In the genomic region with DNA sequence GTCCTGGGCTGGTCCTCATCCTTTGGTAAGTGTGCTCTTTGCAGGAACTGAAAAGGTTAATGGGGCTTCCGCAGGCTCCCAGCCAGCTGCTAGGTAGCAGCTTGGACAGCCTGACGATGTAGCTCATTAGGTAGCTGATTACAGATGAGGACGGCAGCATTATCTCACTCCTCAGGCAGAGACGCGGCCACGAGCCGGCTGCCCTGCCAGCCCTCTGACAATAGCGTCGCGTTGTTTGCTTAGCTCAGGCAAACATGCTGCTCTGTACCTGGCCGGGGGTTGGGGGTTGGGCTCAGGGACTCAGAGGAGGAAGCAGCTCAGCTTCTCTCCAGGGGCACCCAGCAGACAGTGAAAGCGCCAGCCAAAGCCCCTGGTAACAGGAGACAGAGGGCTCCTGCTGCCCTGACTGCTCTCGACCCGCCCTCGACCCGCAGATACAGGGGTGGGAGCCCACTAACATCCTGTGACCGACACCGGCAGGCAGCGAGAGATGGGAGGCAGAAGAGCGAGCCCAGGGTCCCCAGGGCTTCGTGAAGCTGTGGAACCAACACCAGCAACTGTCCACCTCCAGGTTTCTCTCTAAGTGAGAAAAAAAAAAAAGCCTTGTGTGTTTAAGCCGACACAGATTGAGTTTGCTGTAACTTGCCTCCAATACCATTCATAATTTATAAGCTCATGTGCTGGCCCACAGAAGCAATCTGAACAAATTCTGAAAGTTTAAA, we compare ENCODE assay signal across 1 cellular context.
A peak's percentile ranks its signal among the peaks of the same experiment; 100 is the strongest.
TF ChIP-seq lines count a peak whose summit lies in the region.

No MANE protein-coding gene starts in this region.

TF ChIP-seq in HepG2, 621 proteins besides CTCF, POLR2A, EP300 and RAD21 (continued from another document and continues in another):
- TF ChIP-seq CSRNP1 (CRISPR knock-in tag; IDR thresholded peaks at IDR 0.05) = no peak
- peak; percentile 64; the same call in 1 of the 2 replicates for TF ChIP-seq ZNF609 (CRISPR knock-in tag; IDR thresholded peaks at IDR 0.05; ENCODE audit: borderline replicate concordance)
- peak; percentile 84 for TF ChIP-seq MYC (CRISPR knock-in tag; IDR thresholded peaks at IDR 0.05; ENCODE audit: borderline replicate concordance)
- 0 out of 2 replicates have a peak, but pooled peaks have one; percentile 46 for TF ChIP-seq IRF9 (CRISPR knock-in tag; IDR thresholded peaks at IDR 0.05; ENCODE audit: borderline replicate concordance)
- 0 out of 2 replicates have a peak, but pooled peaks have one; percentile 38 for TF ChIP-seq ZSCAN21 (CRISPR knock-in tag; IDR thresholded peaks at IDR 0.05; ENCODE audit: borderline replicate concordance)
- TF ChIP-seq CENPX (CRISPR knock-in tag; IDR thresholded peaks at IDR 0.05) = no peak
- peak; percentile 32; the same call in 1 of the 2 replicates for TF ChIP-seq ZSCAN25 (CRISPR knock-in tag; IDR thresholded peaks at IDR 0.05)
- no peak for TF ChIP-seq ZNF672 (CRISPR knock-in tag; IDR thresholded peaks at IDR 0.05)
- no peak for TF ChIP-seq NFIC (IDR thresholded peaks at IDR 0.05; ENCODE audit: low read length)
- TF ChIP-seq ZNF768 (CRISPR knock-in tag; IDR thresholded peaks at IDR 0.05) = peak; percentile 62; the same call in 1 of the 2 replicates
- peak; percentile 76 for TF ChIP-seq HOXA3 (CRISPR knock-in tag; IDR thresholded peaks at IDR 0.05)
- TF ChIP-seq SIX1 (CRISPR knock-in tag; IDR thresholded peaks at IDR 0.05; ENCODE audit: borderline replicate concordance) = no peak
- no peak for TF ChIP-seq HNF4G (IDR thresholded peaks at IDR 0.05; ENCODE audit: borderline replicate concordance, low read depth, low read length)
- TF ChIP-seq HNF4G (CRISPR knock-in tag; IDR thresholded peaks at IDR 0.05; ENCODE audit: borderline replicate concordance, low read depth) = no peak
- peak; percentile 69; the same call in 1 of the 2 replicates for TF ChIP-seq TARDBP (CRISPR knock-in tag; IDR thresholded peaks at IDR 0.05)
- TF ChIP-seq ZNF354B (CRISPR knock-in tag; IDR thresholded peaks at IDR 0.05) = no peak
- TF ChIP-seq SOX13 (IDR thresholded peaks at IDR 0.05) = peak; percentile 71
- TF ChIP-seq SOX13 (CRISPR knock-in tag; conservative IDR thresholded peaks at IDR 0.05 in 1 of 2, IDR thresholded peaks at IDR 0.05 in 1 of 2) = peak in 1 of 2 experiments; percentile 86; a peak in 2 of 4 replicates
- no peak for TF ChIP-seq RBM22 (optimal IDR thresholded peaks at IDR 0.05; ENCODE audit: low read length)
- no peak for TF ChIP-seq DNMT1 (CRISPR knock-in tag; IDR thresholded peaks at IDR 0.05)
- peak; percentile 48 for TF ChIP-seq ZGPAT (CRISPR knock-in tag; IDR thresholded peaks at IDR 0.05)
- TF ChIP-seq, protein P1, sequence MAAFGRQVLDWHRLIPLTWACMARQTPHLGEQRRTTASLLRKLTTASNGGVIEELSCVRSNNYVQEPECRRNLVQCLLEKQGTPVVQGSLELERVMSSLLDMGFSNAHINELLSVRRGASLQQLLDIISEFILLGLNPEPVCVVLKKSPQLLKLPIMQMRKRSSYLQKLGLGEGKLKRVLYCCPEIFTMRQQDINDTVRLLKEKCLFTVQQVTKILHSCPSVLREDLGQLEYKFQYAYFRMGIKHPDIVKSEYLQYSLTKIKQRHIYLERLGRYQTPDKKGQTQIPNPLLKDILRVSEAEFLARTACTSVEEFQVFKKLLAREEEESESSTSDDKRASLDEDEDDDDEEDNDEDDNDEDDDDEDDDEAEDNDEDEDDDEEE (CRISPR knock-in tag; IDR thresholded peaks at IDR 0.05) = no peak
- TF ChIP-seq ZNF180 (CRISPR knock-in tag; IDR thresholded peaks at IDR 0.05; ENCODE audit: borderline replicate concordance, low read depth) = no peak
- 0 out of 2 replicates have a peak, but pooled peaks have one; percentile 13 for TF ChIP-seq ZNF230 (CRISPR knock-in tag; IDR thresholded peaks at IDR 0.05)
- no peak for TF ChIP-seq ZBTB44 (CRISPR knock-in tag; IDR thresholded peaks at IDR 0.05)
- TF ChIP-seq ZNF430 (CRISPR knock-in tag; IDR thresholded peaks at IDR 0.05) = no peak
- no peak for TF ChIP-seq LCORL (IDR thresholded peaks at IDR 0.05)
- peak; percentile 61; the same call in 1 of the 2 replicates for TF ChIP-seq LCORL (CRISPR knock-in tag; IDR thresholded peaks at IDR 0.05)
- peak; percentile 47; the same call in 1 of the 2 replicates for TF ChIP-seq TFE3 (CRISPR knock-in tag; IDR thresholded peaks at IDR 0.05)
- peak; percentile 85; the same call in 1 of the 2 replicates for TF ChIP-seq MTA1 (CRISPR knock-in tag; IDR thresholded peaks at IDR 0.05; ENCODE audit: borderline replicate concordance)
- no peak for TF ChIP-seq CREB1 (IDR thresholded peaks at IDR 0.05)
- TF ChIP-seq CREB1 (CRISPR knock-in tag; IDR thresholded peaks at IDR 0.05) = no peak
- TF ChIP-seq SAFB2 (CRISPR knock-in tag; IDR thresholded peaks at IDR 0.05; ENCODE audit: borderline replicate concordance, low read depth) = no peak
- TF ChIP-seq HNRNPLL (IDR thresholded peaks at IDR 0.05; ENCODE audit: low read depth, low read length, poor library complexity, severe bottlenecking) = peak; percentile 52
- TF ChIP-seq ELF3 (CRISPR knock-in tag; IDR thresholded peaks at IDR 0.05) = peak; percentile 78
- TF ChIP-seq KAT2B (IDR thresholded peaks at IDR 0.05; ENCODE audit: borderline replicate concordance, low read depth, low read length) = no peak
- TF ChIP-seq ZBTB38 (CRISPR knock-in tag; IDR thresholded peaks at IDR 0.05) = peak; percentile 89
